19 cellular contexts compared by ENCODE assay signal in genomic region chr15:28933710-28934445, GRCh38. TPM values are rescaled to one million over a fixed set of nuclear protein-coding genes. Genes with fewer than 3 reads are reported as not detected.
DNase-seq lines count a peak whose midpoint lies in the region; ATAC-seq, FAIRE-seq and TF ChIP-seq lines count a peak whose summit lies in the region.
"Had no signal": no experiment of that assay in that cellular context is flagged by ENCODE, and none has a peak within 500 bp of the region (broad histone marks: within the 10 kb centered on the region; RNA-seq: fewer than 3 reads in every experiment).

No MANE protein-coding gene starts in this region.

- peaks cover 2% of the 10 kb centered on the region for H3K9me3 ChIP-seq in trophoblast cell (ENCODE audit: insufficient read depth, low read depth, low read length)
- no peaks in the 10 kb centered on the region for H3K9me3 ChIP-seq in small intestine (ENCODE audit: control insufficient read depth, low read depth)
- H3K9me3 ChIP-seq: body of pancreas, thyroid gland had no signal

- H3K27ac ChIP-seq in trophoblast cell (ENCODE audit: low read depth, low read length) (no peak overlapping the region), small intestine (ENCODE audit: low read depth in 1 of 2, low read length in 1 of 2) (no peak overlapping the region)
- H3K27ac ChIP-seq: body of pancreas, foreskin keratinocyte, thyroid gland had no signal

- intact Hi-C loops in natural killer cell (cut with micrococcal nuclease): loop anchor here (2.0 kb wide), 1 partner anchor 155 kb away; no protein-coding TSS in a partner anchor

- DNase-seq in CMK (ENCODE audit: low read depth) (peak; percentile 52), NCI-H69 (lab: John Stamatoyannopoulos, UW) (peak; percentile 21), natural killer cell (no peak), left lobe of liver (ENCODE audit: low spot score) (no peak), trophoblast cell (no peak), small intestine (no peak), NAMALWA (ENCODE audit: low spot score) (no peak)
- DNase-seq: activated CD4-positive, alpha-beta T cell treated with anti-CD3 and anti-CD28 coated beads for 1 hour; DND-41; foreskin keratinocyte; HFFc6; NCI-H1694 treated with DMSO at 0.1 percent for 48 hours; NCI-H524; thyroid gland had no signal

- H3K4me3 ChIP-seq in trophoblast cell (ENCODE audit: low read depth, low read length) (no peak overlapping the region), small intestine (ENCODE audit: low read depth in 1 of 2, low read length in 2 of 2) (no peak overlapping the region)
- H3K4me3 ChIP-seq: body of pancreas, thyroid gland had no signal

- H4K8ac ChIP-seq in trophoblast cell (ENCODE audit: low read depth, low read length): no peak overlapping the region

- H3K27me3 ChIP-seq in trophoblast cell (ENCODE audit: insufficient read depth, low read length): no peaks in the 10 kb centered on the region
- H3K27me3 ChIP-seq in small intestine (ENCODE audit: control insufficient read depth in 2 of 2, insufficient read depth in 2 of 2, low read length in 2 of 2): no peaks in the 10 kb centered on the region
- H3K27me3 ChIP-seq: body of pancreas, foreskin keratinocyte, thyroid gland had no signal

- H2AFZ ChIP-seq in trophoblast cell (ENCODE audit: insufficient read depth, low read length, poor library complexity): no peak overlapping the region

- no peak overlapping the region for H2BK5ac ChIP-seq in trophoblast cell (ENCODE audit: low read depth, low read length, poor library complexity)

- no CpG with 5 or more reads among the region's 9 CpGs for WGBS in trophoblast cell (ENCODE audit: extremely low coverage, insufficient coverage, insufficient read length)
- 51 to 60% (median 58%) methylated on average over 9 of the region's 9 CpGs for WGBS in small intestine, 3 donors

- H3K9me3 Mint-ChIP-seq in brain: peaks cover 0 to 19% (median 4%) of the 10 kb centered on the region in 5 experiments
- no peaks in the 10 kb centered on the region for H3K9me3 Mint-ChIP-seq in natural killer cell
- H3K9me3 Mint-ChIP-seq: HFFc6 had no signal

- H4K12ac ChIP-seq in trophoblast cell (ENCODE audit: low read depth, low read length): no peak overlapping the region

- H3K27me3 Mint-ChIP-seq in brain: peaks cover 3% of the 10 kb centered on the region
- H3K27me3 Mint-ChIP-seq in natural killer cell (ENCODE audit: low read depth in 2 of 2): no peaks in the 10 kb centered on the region
- H3K27me3 Mint-ChIP-seq: B cell had no signal

- no peak overlapping the region for H3K23ac ChIP-seq in trophoblast cell (ENCODE audit: low read length)

- peak overlapping the region; percentile 7 to 65 (median 34) for H3K27ac Mint-ChIP-seq in brain
- H3K27ac Mint-ChIP-seq in natural killer cell: peak overlapping the region; percentile 89 to 97
- H3K27ac Mint-ChIP-seq: B cell, HFFc6 had no signal

- H3K18ac ChIP-seq in trophoblast cell (ENCODE audit: low read length): no peak overlapping the region

- H3K4me2 ChIP-seq in trophoblast cell (ENCODE audit: low read length): no peak overlapping the region

- H3K4me1 Mint-ChIP-seq in brain (peaks cover 31% of the 10 kb centered on the region), natural killer cell (peaks cover 51 to 71% of the 10 kb centered on the region in 2 donors)
- H3K4me1 Mint-ChIP-seq: B cell had no signal

- H3K79me1 ChIP-seq in trophoblast cell (ENCODE audit: low read length): no peaks in the 10 kb centered on the region

- no peak for FAIRE-seq in small intestine (lab: Jason Lieb, UNC)
- FAIRE-seq: islet of Langerhans had no signal

- H3K14ac ChIP-seq in trophoblast cell (ENCODE audit: low read length): no peak overlapping the region

- H3K4me1 ChIP-seq in trophoblast cell (ENCODE audit: control insufficient read depth in 1 of 2, insufficient read depth in 2 of 2, low read length in 2 of 2) (no peaks in the 10 kb centered on the region), small intestine (ENCODE audit: control insufficient read depth in 2 of 2, insufficient read depth in 1 of 2, low read depth in 1 of 2, low read length in 1 of 2) (no peaks in the 10 kb centered on the region)
- H3K4me1 ChIP-seq: foreskin keratinocyte had no signal

- H3K36me3 Mint-ChIP-seq in brain (peaks cover 49% of the 10 kb centered on the region), natural killer cell (no peaks in the 10 kb centered on the region)

- no peak overlapping the region for H3K9ac ChIP-seq in trophoblast cell (ENCODE audit: low read length)

- no peak overlapping the region for H2BK120ac ChIP-seq in trophoblast cell (ENCODE audit: insufficient read depth, low read length, poor library complexity)

- H3K4me3 Mint-ChIP-seq in brain (no peak overlapping the region), natural killer cell (peak overlapping the region; percentile 45)
- H3K4me3 Mint-ChIP-seq: B cell, HFFc6 had no signal

- H2AK5ac ChIP-seq in trophoblast cell (ENCODE audit: low read length): no peak overlapping the region

- H3K79me2 ChIP-seq in trophoblast cell (ENCODE audit: control insufficient read depth, insufficient read depth, low read length, poor library complexity): no peaks in the 10 kb centered on the region

- no peak for ATAC-seq in natural killer cell
- ATAC-seq in left lobe of liver: no peak
- ATAC-seq: body of pancreas, foreskin keratinocyte had no signal

- no peak overlapping the region for H3K4ac ChIP-seq in trophoblast cell (ENCODE audit: low read depth, low read length)

- TF ChIP-seq CTCF in brain (conservative IDR thresholded peaks at IDR 0.05): no peak
- no peak for TF ChIP-seq CTCF in natural killer cell (IDR thresholded peaks at IDR 0.05)

- no peak overlapping the region for H2BK12ac ChIP-seq in trophoblast cell (ENCODE audit: low read length)

- no peaks in the 10 kb centered on the region for H3K36me3 ChIP-seq in trophoblast cell (ENCODE audit: control insufficient read depth in 1 of 2, insufficient read depth in 2 of 2, low read length in 2 of 2)
- no peaks in the 10 kb centered on the region for H3K36me3 ChIP-seq in small intestine (ENCODE audit: control insufficient read depth in 2 of 2, insufficient read depth in 2 of 2, low read length in 2 of 2)
- H3K36me3 ChIP-seq: thyroid gland had no signal

- H4K91ac ChIP-seq in trophoblast cell (ENCODE audit: low read depth, low read length): no peak overlapping the region

RNA-seq across cellular contexts. Expression of gene APBA2, which starts 48.1 kb away (rescaled TPM):
- polyA plus RNA-seq in brain (ENCODE audit: insufficient read depth, low read depth, low replicate concordance): 86.7 TPM
- total RNA-seq in natural killer cell: 100 to 1,000 TPM in 1 of 3 donors, 10 to 100 TPM in 2; 96.4 to 119 (median 97.9) TPM
- total RNA-seq in left lobe of liver: 0.28 TPM
- 1.6 and 1.7 TPM in 2 replicates for polyA plus RNA-seq in trophoblast cell (2013)
- 1 to 10 TPM in 2 of 3 donors, under 1 TPM in 1; 0.67 to 3.2 (median 1.9) TPM for polyA plus RNA-seq in small intestine
- total RNA-seq: B cell, LHCN-M2 had no signal

Comparison
In these comparisons a context has a peak if more than half of its experiments do, and no peak if none do; other contexts are left out.
1. DNase-seq: peak in CMK (single experiment) and NCI-H69 (single experiment); none in natural killer cell (single experiment), left lobe of liver (single experiment), trophoblast cell (0 of 2), small intestine (single experiment) and NAMALWA (single experiment).
2. RNA of gene APBA2, which starts 48.1 kb away (total RNA-seq): 96.4 to 119 TPM in natural killer cell; 0.28 TPM in left lobe of liver (single experiment); every median in the first group is over 10 times any median in the second.